ENCODE assay signal across 34 cellular contexts in the genomic region with DNA sequence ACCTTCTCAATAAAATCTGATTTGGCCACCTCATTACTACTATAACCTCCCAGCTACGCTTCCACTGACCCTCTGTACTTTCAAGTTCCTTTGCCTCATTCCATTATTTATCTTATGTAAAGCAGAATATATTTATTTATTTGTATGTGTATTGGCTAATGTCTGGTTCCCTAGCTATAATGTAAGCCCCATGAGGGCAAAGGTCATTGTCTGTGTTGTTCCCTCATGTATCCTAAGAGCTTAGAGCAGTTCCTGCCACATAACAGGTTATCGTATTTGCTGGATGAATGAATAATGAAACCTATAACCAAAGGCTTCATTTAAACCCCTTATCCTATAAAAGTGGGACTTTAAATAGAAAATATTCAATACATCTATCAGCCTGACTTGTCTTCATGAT.
"Had no signal": no experiment of that assay in that cellular context is flagged by ENCODE, and none has a peak within 500 bp of the region (broad histone marks: within the 10 kb centered on the region; RNA-seq: fewer than 3 reads in every experiment).

No MANE protein-coding gene starts in this region.

- H3K27ac ChIP-seq: adrenal gland, ascending aorta, body of pancreas, brain microvascular endothelial cell, breast epithelium, cardiac muscle cell had no signal

- FAIRE-seq: astrocyte, bronchial epithelial cell had no signal

- H3K9me3 ChIP-seq: adrenal gland, ascending aorta, body of pancreas, breast epithelium had no signal

- H3K4me1 ChIP-seq: adrenal gland, ascending aorta, breast epithelium had no signal

- ATAC-seq: activated naive CD4-positive, alpha-beta T cell treated with anti-CD3 and anti-CD28 coated beads, Interleukin-2, amount 50 U/mL, for 72 hours; activated naive CD8-positive, alpha-beta T cell treated with anti-CD3 and anti-CD28 coated beads, Interleukin-2, amount 50 U/mL, for 24 hours; activated T-cell treated with anti-CD3 and anti-CD28 coated beads, Interleukin-2, amount 50 U/mL, for 4 hours; activated T-cell treated with anti-CD3 and anti-CD28 coated beads, Interleukin-2, amount 50 U/mL, for 72 hours; activated T-helper 17 cell treated with anti-CD3 and anti-CD28 coated beads, Interleukin-2, amount 50 U/mL, for 72 hours; body of pancreas had no signal

- H3K27me3 ChIP-seq: adrenal gland, ascending aorta, body of pancreas, brain microvascular endothelial cell, breast epithelium, cardiac muscle cell had no signal

- H3K36me3 ChIP-seq: adrenal gland, ascending aorta, brain microvascular endothelial cell, breast epithelium, cardiac muscle cell had no signal

- H3K4me3 ChIP-seq: adrenal gland, ascending aorta, body of pancreas, breast epithelium, cardiac muscle cell had no signal

- DNase-seq: activated effector memory CD4-positive, alpha-beta T cell treated with anti-CD3 and anti-CD28 coated beads, Interleukin-2, amount 50 U/mL, for 16 hours; activated effector memory CD4-positive, alpha-beta T cell treated with Interleukin-2 at 50 U/mL for 16 hours; activated gamma-delta T cell; activated gamma-delta T cell treated with Interleukin-2 at 50 U/mL for 16 hours; activated naive CD4-positive, alpha-beta T cell; activated naive CD4-positive, alpha-beta T cell treated with anti-CD3 and anti-CD28 coated beads for 36 hours; activated naive CD4-positive, alpha-beta T cell treated with anti-CD3 and anti-CD28 coated beads, Interleukin-2, amount 10 ng/mL, durations not matched to agents 7 days and 5 days; activated naive CD4-positive, alpha-beta T cell treated with anti-CD3 and anti-CD28 coated beads, Interleukin-2, amount 50 U/mL, for 16 hours; activated naive CD4-positive, alpha-beta T cell treated with Interleukin-2 at 50 U/mL for 16 hours; activated naive CD8-positive, alpha-beta T cell treated with anti-CD3 and anti-CD28 coated beads for 36 hours; activated naive CD8-positive, alpha-beta T cell treated with anti-CD3 and anti-CD28 coated beads, Interleukin-2, amount 10 ng/mL, durations not matched to agents 7 days and 5 days; activated naive CD8-positive, alpha-beta T cell treated with anti-CD3 and anti-CD28 coated beads, Interleukin-2, amount 50 U/mL, for 24 hours; activated T-cell treated with anti-CD3 and anti-CD28 coated beads, Interleukin-2, amount 50 U/mL, for 1 hour; activated T-cell treated with anti-CD3 and anti-CD28 coated beads, Interleukin-2, amount 50 U/mL, for 24 hours; activated T-cell treated with anti-CD3 and anti-CD28 coated beads, Interleukin-2, amount 50 U/mL, for 4 hours; activated T-cell treated with anti-CD3 and anti-CD28 coated beads, Interleukin-2, amount 50 U/mL, for 48 hours; activated T-cell treated with anti-CD3 and anti-CD28 coated beads, Interleukin-2, amount 50 U/mL, for 72 hours; adrenal gland; amniotic stem cell; amygdala; anterior cingulate cortex; aorta; body of pancreas; brain microvascular endothelial cell; caudate nucleus; central memory CD4-positive, alpha-beta T cell; cerebellar nuclear complex had no signal
